Comparison of ENCODE assay signal across 28 cellular contexts in the genomic region with DNA sequence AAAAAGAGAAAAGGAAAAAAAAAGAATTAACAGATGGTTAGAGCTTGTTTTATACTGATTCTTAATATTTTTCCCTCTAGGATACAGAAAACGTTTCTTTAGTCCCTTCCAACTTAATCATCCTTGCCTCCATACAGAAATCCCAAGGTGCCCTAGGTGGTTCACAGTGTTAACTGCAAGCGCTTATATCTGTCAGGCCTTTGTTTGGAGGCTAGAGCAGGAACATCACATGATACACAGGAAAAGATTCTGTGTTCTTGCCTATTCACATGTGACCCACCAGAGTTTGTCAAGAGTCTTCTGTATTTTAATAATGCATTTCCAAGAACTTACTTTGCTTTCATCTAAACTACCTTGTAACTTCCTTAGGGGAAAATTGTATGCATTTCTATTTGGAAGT.
"Had no signal": no experiment of that assay in that cellular context is flagged by ENCODE, and none has a peak within 500 bp of the region (broad histone marks: within the 10 kb centered on the region; RNA-seq: fewer than 3 reads in every experiment).

No MANE protein-coding gene starts in this region.

- H3K36me3 ChIP-seq: esophagus muscularis mucosa, gastroesophageal sphincter, left ventricle myocardium inferior, lower lobe of right lung, neural progenitor cell, right lobe of liver, thoracic aorta, tibial nerve, upper lobe of right lung, uterus had no signal

- FAIRE-seq: colon, small intestine had no signal

- H3K27ac Mint-ChIP-seq: immature natural killer cell; naive B cell; natural killer cell treated with Interleukin-12 subunit alpha and Interleukin-12 subunit beta and Interleukin-15 and Interleukin-18, amount 100 ng/mL, for 72 hours; stimulated activated naive B cell treated with anti-CD40 and anti-IgM and Interleukin-4, amounts not matched to agents 10 μg/mL and 1 μg/mL and 100 μg/mL, for 72 hours; stimulated activated naive CD8-positive, alpha-beta T cell treated with anti-CD3 and anti-CD28 coated beads, Interleukin-15, Interleukin-2, amounts not matched to agents 100 ng/mL and 50 ng/mL, for 24 hours had no signal

- H3K4me1 Mint-ChIP-seq: immature natural killer cell; naive B cell; stimulated activated naive B cell treated with anti-CD40 and anti-IgM and Interleukin-4, amounts not matched to agents 10 μg/mL and 1 μg/mL and 100 μg/mL, for 72 hours had no signal

- H3K9me3 Mint-ChIP-seq: immature natural killer cell; naive B cell; natural killer cell treated with Interleukin-12 subunit alpha and Interleukin-12 subunit beta and Interleukin-15 and Interleukin-18, amount 100 ng/mL, for 72 hours; neural progenitor cell; stimulated activated naive B cell treated with anti-CD40 and anti-IgM and Interleukin-4, amounts not matched to agents 10 μg/mL and 1 μg/mL and 100 μg/mL, for 72 hours; stimulated activated naive CD8-positive, alpha-beta T cell treated with anti-CD3 and anti-CD28 coated beads, Interleukin-15, Interleukin-2, amounts not matched to agents 100 ng/mL and 50 ng/mL, for 24 hours had no signal

- H3K4me1 ChIP-seq: esophagus muscularis mucosa, foreskin keratinocyte, gastroesophageal sphincter, lower lobe of right lung, right lobe of liver, tibial nerve, upper lobe of right lung, uterus had no signal

- DNase-seq: dorsolateral prefrontal cortex; effector CD4-positive, alpha-beta T cell; foreskin keratinocyte; hypothalamus; immature natural killer cell; islet precursor cell; kidney glomerular epithelial cell; left colon; left ventricle myocardium inferior; lower lobe of right lung; naive B cell; psoas muscle; right lobe of liver; small intestine; stimulated activated CD4-positive, alpha-beta T cell treated with anti-CD3 and anti-CD28 coated beads, Interleukin-15, amount 100 ng/mL, for 24 hours; stimulated activated CD4-positive, alpha-beta T cell treated with anti-CD3 and anti-CD28 coated beads, Interleukin-2, amount 100 ng/mL, for 48 hours; stimulated activated naive B cell treated with anti-CD40 and anti-IgM and Interleukin-4, amounts not matched to agents 10 μg/mL and 1 μg/mL and 100 μg/mL, for 72 hours; upper lobe of right lung; uterus had no signal

- H3K9me3 ChIP-seq: esophagus muscularis mucosa, gastroesophageal sphincter, left ventricle myocardium inferior, lower lobe of right lung, psoas muscle, right lobe of liver, thoracic aorta, tibial nerve, upper lobe of right lung, uterus had no signal

- H3K4me3 Mint-ChIP-seq: immature natural killer cell; naive B cell; natural killer cell treated with Interleukin-12 subunit alpha and Interleukin-12 subunit beta and Interleukin-15 and Interleukin-18, amount 100 ng/mL, for 72 hours; neural progenitor cell; stimulated activated naive B cell treated with anti-CD40 and anti-IgM and Interleukin-4, amounts not matched to agents 10 μg/mL and 1 μg/mL and 100 μg/mL, for 72 hours; stimulated activated naive CD8-positive, alpha-beta T cell treated with anti-CD3 and anti-CD28 coated beads, Interleukin-15, Interleukin-2, amounts not matched to agents 100 ng/mL and 50 ng/mL, for 24 hours had no signal

- ATAC-seq: foreskin keratinocyte; gastroesophageal sphincter; left colon; lower lobe of right lung; natural killer cell treated with Interleukin-12 subunit alpha and Interleukin-12 subunit beta and Interleukin-15 and Interleukin-18, amount 100 ng/mL, for 72 hours; psoas muscle; right lobe of liver; stimulated activated naive B cell treated with anti-CD40 and anti-IgM and Interleukin-4, amounts not matched to agents 10 μg/mL and 1 μg/mL and 100 μg/mL, for 72 hours; upper lobe of right lung had no signal

- H3K36me3 Mint-ChIP-seq: immature natural killer cell; naive B cell; natural killer cell treated with Interleukin-12 subunit alpha and Interleukin-12 subunit beta and Interleukin-15 and Interleukin-18, amount 100 ng/mL, for 72 hours; neural progenitor cell; stimulated activated naive B cell treated with anti-CD40 and anti-IgM and Interleukin-4, amounts not matched to agents 10 μg/mL and 1 μg/mL and 100 μg/mL, for 72 hours had no signal

- H3K27me3 Mint-ChIP-seq: naive B cell; natural killer cell treated with Interleukin-12 subunit alpha and Interleukin-12 subunit beta and Interleukin-15 and Interleukin-18, amount 100 ng/mL, for 72 hours; stimulated activated naive B cell treated with anti-CD40 and anti-IgM and Interleukin-4, amounts not matched to agents 10 μg/mL and 1 μg/mL and 100 μg/mL, for 72 hours; stimulated activated naive CD8-positive, alpha-beta T cell treated with anti-CD3 and anti-CD28 coated beads, Interleukin-15, Interleukin-2, amounts not matched to agents 100 ng/mL and 50 ng/mL, for 24 hours had no signal

- H3K27ac ChIP-seq: dorsolateral prefrontal cortex, epithelial cell of prostate, esophagus muscularis mucosa, foreskin keratinocyte, gastroesophageal sphincter, left ventricle myocardium inferior, lower lobe of right lung, neural progenitor cell, psoas muscle, right lobe of liver, thoracic aorta, tibial nerve, upper lobe of right lung, uterus had no signal

- H3K4me3 ChIP-seq: dorsolateral prefrontal cortex, esophagus muscularis mucosa, gastroesophageal sphincter, left ventricle myocardium inferior, lower lobe of right lung, neural progenitor cell, psoas muscle, right lobe of liver, thoracic aorta, tibial nerve, upper lobe of right lung, uterus had no signal

- H3K27me3 ChIP-seq: dorsolateral prefrontal cortex, esophagus muscularis mucosa, foreskin keratinocyte, gastroesophageal sphincter, neural progenitor cell, right lobe of liver, tibial nerve, upper lobe of right lung, uterus had no signal
